ENCODE assay signal across 1 cellular context in genomic region chr12:54340845-54341244, GRCh38.
TF ChIP-seq lines count a peak whose summit lies in the region.

No MANE protein-coding gene starts in this region.

TF ChIP-seq in IMR-90, 13 proteins besides CTCF, POLR2A, EP300 and RAD21:
- TF ChIP-seq RCOR1 (IDR thresholded peaks at IDR 0.05; ENCODE audit: insufficient replicate concordance, low read length) (no peak), MXI1 (IDR thresholded peaks at IDR 0.05; ENCODE audit: borderline replicate concordance, low read depth, low read length) (no peak), NFE2L2 (IDR thresholded peaks at IDR 0.05; ENCODE audit: low read depth, low read length) (no peak), USF2 (IDR thresholded peaks at IDR 0.05; ENCODE audit: low read depth, low read length) (no peak), CEBPB (IDR thresholded peaks at IDR 0.05; ENCODE audit: low read depth, low read length) (no peak), ELK1 (IDR thresholded peaks at IDR 0.05; ENCODE audit: borderline replicate concordance, low read depth, low read length) (no peak), BHLHE40 (IDR thresholded peaks at IDR 0.05; ENCODE audit: low read depth, low read length) (no peak), FOS (IDR thresholded peaks at IDR 0.05; ENCODE audit: low read depth, low read length) (no peak), RFX5 (IDR thresholded peaks at IDR 0.05; ENCODE audit: low read depth, low read length) (no peak), MAFK (IDR thresholded peaks at IDR 0.05; ENCODE audit: low read depth, low read length) (no peak), MAZ (IDR thresholded peaks at IDR 0.05; ENCODE audit: borderline replicate concordance, low read depth, low read length) (no peak)
